ENCODE assay signal across 1 cellular context in genomic region chr22:37021710-37022482, GRCh38.
TF ChIP-seq lines count a peak whose summit lies in the region.

No MANE protein-coding gene starts in this region.

TF ChIP-seq in GM23338, 12 proteins besides CTCF, POLR2A, EP300 and RAD21 (continued from another document):
- TF ChIP-seq ZNF462 (CRISPR knock-in tag; IDR thresholded peaks at IDR 0.05) (no peak), STAT1 (IDR thresholded peaks at IDR 0.05; ENCODE audit: unreplicated experiment) (no peak), CREB1 (CRISPR knock-in tag; IDR thresholded peaks at IDR 0.05; ENCODE audit: low read depth) (no peak), JUNB (IDR thresholded peaks at IDR 0.05; ENCODE audit: unreplicated experiment) (no peak), EZH2phosphoT487 (IDR thresholded peaks at IDR 0.05; ENCODE audit: unreplicated experiment) (no peak), EZH2 (IDR thresholded peaks at IDR 0.05; ENCODE audit: low read depth, unreplicated experiment) (no peak), POLR2AphosphoS5 (IDR thresholded peaks at IDR 0.05; ENCODE audit: low read depth) (no peak), REST (IDR thresholded peaks at IDR 0.05; ENCODE audit: unreplicated experiment) (no peak)
